10 cellular contexts compared by ENCODE assay signal in the genomic region with DNA sequence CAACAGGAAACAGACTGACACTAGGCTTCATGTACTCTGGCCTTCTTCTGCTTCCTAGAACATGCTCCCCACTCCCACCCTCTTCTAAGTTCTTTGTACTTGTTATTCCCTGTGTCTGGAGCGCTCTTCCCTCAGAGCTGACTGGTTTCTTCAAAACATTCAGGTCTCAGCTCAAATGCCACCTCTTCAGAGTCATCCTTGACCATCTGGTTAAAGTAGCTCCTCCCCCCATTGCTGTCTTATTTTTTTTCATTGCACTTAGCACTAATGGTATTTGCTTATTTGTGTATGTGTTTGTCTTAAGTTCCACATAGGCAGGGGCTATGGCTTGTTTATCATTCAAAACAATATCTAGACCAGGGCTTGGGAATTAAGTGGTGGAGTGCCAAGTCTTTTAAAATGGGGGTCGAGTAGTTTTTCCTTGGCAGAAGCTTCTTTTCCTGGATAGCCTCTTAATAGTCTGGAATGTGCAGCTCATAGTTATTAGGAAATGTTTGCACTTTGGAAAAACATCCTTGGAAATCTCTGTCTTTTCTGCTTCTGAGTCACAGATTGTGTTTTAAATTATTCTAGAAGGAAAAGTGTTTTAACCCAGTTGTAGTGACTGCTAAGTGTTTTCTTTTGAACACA. TPM values are rescaled to one million over a fixed set of nuclear protein-coding genes. Genes with fewer than 3 reads are reported as not detected.
DNase-seq lines count a peak whose midpoint lies in the region; ATAC-seq and TF ChIP-seq lines count a peak whose summit lies in the region.
"Had no signal": no experiment of that assay in that cellular context is flagged by ENCODE, and none has a peak within 500 bp of the region (broad histone marks: within the 10 kb centered on the region; RNA-seq: fewer than 3 reads in every experiment).

No MANE protein-coding gene starts in this region.

- H3K4me2 ChIP-seq in neuronal stem cell (ENCODE audit: insufficient read depth, low read length, poor library complexity, severe bottlenecking): no peak overlapping the region

- peaks cover 7% of the 10 kb centered on the region for H3K79me1 ChIP-seq in neuronal stem cell (ENCODE audit: low read depth, low read length)

- H4K91ac ChIP-seq in neuronal stem cell (ENCODE audit: low read depth, low read length, poor library complexity): no peak overlapping the region

- H2AK5ac ChIP-seq in neuronal stem cell (ENCODE audit: low read depth, low read length): no peak overlapping the region

- peaks cover 2 to 7% of the 10 kb centered on the region in 2 donors for H3K4me1 ChIP-seq in neuronal stem cell (ENCODE audit: control insufficient read depth in 2 of 2, insufficient read depth in 1 of 2, low read depth in 1 of 2, low read length in 2 of 2)

- DNase-seq in AG08395 (ENCODE audit: low spot score) (peak; percentile 68), HS-5 (ENCODE audit: low read depth) (peak; percentile 65), chondrocyte (ENCODE audit: low spot score) (no peak), mesothelial cell of epicardium (ENCODE audit: low spot score in 2 of 2, unreplicated experiment in 2 of 2) (no peak), SW480 (ENCODE audit: low spot score) (no peak), neuronal stem cell (ENCODE audit: low spot score) (no peak), caudate nucleus (lab: John Stamatoyannopoulos, UW) (no peak)
- DNase-seq: NK-92 treated with Interleukin-12 subunit alpha and Interleukin-12 subunit beta, amount 100 ng/mL, for 24 hours; nucleus accumbens had no signal

- H3K27ac ChIP-seq in neuronal stem cell (replicated peaks; ENCODE audit: low read length) (no peak overlapping the region), caudate nucleus (ENCODE audit: low read depth, low read length) (no peak overlapping the region)

- H2BK15ac ChIP-seq in neuronal stem cell (ENCODE audit: low read length): no peak overlapping the region

- H3K27me3 Mint-ChIP-seq in chondrocyte (ENCODE audit: low read depth): no peaks in the 10 kb centered on the region
- no peaks in the 10 kb centered on the region for H3K27me3 Mint-ChIP-seq in mesothelial cell of epicardium (ENCODE audit: low read depth)

- H3K27me3 ChIP-seq in neuronal stem cell (ENCODE audit: control insufficient read depth in 3 of 3, insufficient read depth in 3 of 3, low read depth in 1 of 3, low read length in 3 of 3): no peaks in the 10 kb centered on the region

- H3K4me1 Mint-ChIP-seq in chondrocyte (ENCODE audit: low read depth): peaks cover 45% of the 10 kb centered on the region
- H3K4me1 Mint-ChIP-seq in mesothelial cell of epicardium: peaks cover 25% of the 10 kb centered on the region

- no peak overlapping the region for H3K14ac ChIP-seq in neuronal stem cell (ENCODE audit: low read length)

- no peak overlapping the region for H3K9ac ChIP-seq in neuronal stem cell (ENCODE audit: low read depth, low read length, poor library complexity)

- no peak overlapping the region for H2AFZ ChIP-seq in neuronal stem cell (ENCODE audit: low read length)

- no CpG with 5 or more reads among the region's 2 CpGs for WGBS in neuronal stem cell (ENCODE audit: extremely low coverage in 2 of 2, insufficient read length in 2 of 2, insufficient replicate concordance in 1 of 2), 2 donors

- TF ChIP-seq CTCF in chondrocyte (IDR thresholded peaks at IDR 0.05) (no peak), mesothelial cell of epicardium (IDR thresholded peaks at IDR 0.05; ENCODE audit: unreplicated experiment) (no peak)

- no peak for ATAC-seq in GM21825 (IDR thresholded peaks at IDR 0.05; ENCODE audit: unreplicated experiment)

- no peaks in the 10 kb centered on the region for H3K9me3 ChIP-seq in neuronal stem cell (replicated peaks in 1 of 2; ENCODE audit: control insufficient read depth in 2 of 2, insufficient read depth in 1 of 2, low read depth in 1 of 2, low read length in 2 of 2)

- no peak overlapping the region for H3K4ac ChIP-seq in neuronal stem cell (ENCODE audit: low read length)

- H4K8ac ChIP-seq in neuronal stem cell (ENCODE audit: low read depth, low read length): no peak overlapping the region

- H3K23ac ChIP-seq in neuronal stem cell (ENCODE audit: low read depth, low read length, poor library complexity): no peak overlapping the region

- no peak overlapping the region for H3K4me3 Mint-ChIP-seq in chondrocyte (ENCODE audit: unreplicated experiment)
- H3K4me3 Mint-ChIP-seq in mesothelial cell of epicardium: no peak overlapping the region

- H3K36me3 ChIP-seq in neuronal stem cell (replicated peaks in 1 of 2; ENCODE audit: control insufficient read depth in 2 of 2, insufficient read depth in 2 of 2, low read length in 2 of 2): peaks cover 0 to 11% of the 10 kb centered on the region in 2 donors

- no peak overlapping the region for H2BK5ac ChIP-seq in neuronal stem cell (ENCODE audit: low read length)

- H3K18ac ChIP-seq in neuronal stem cell (ENCODE audit: low read length): no peak overlapping the region

- no peak overlapping the region for H3K4me3 ChIP-seq in neuronal stem cell (ENCODE audit: low read length in 2 of 2)

- H3K36me3 Mint-ChIP-seq in chondrocyte (ENCODE audit: low read depth) (peaks cover 3% of the 10 kb centered on the region), mesothelial cell of epicardium (peaks cover 6% of the 10 kb centered on the region)

- H3K9me3 Mint-ChIP-seq in chondrocyte (ENCODE audit: low read depth): no peaks in the 10 kb centered on the region
- no peaks in the 10 kb centered on the region for H3K9me3 Mint-ChIP-seq in mesothelial cell of epicardium

- H2BK12ac ChIP-seq in neuronal stem cell (ENCODE audit: low read length): no peak overlapping the region

- H3K27ac Mint-ChIP-seq in chondrocyte (ENCODE audit: unreplicated experiment) (peak overlapping the region; percentile 79), mesothelial cell of epicardium (peak overlapping the region; percentile 71)

- H2BK120ac ChIP-seq in neuronal stem cell (ENCODE audit: low read depth, low read length): no peak overlapping the region

RNA-seq across cellular contexts. Expression of a gene that starts 60.0 kb away (rescaled TPM):
- total RNA-seq in chondrocyte (29.2 to 37.4 TPM (median 35.2 TPM) in 3 replicates), mesothelial cell of epicardium (28.4 to 29.9 TPM (median 28.6 TPM) in 3 replicates)
- polyA plus RNA-seq in neuronal stem cell (2013, experiment 1 of 2): 55.4 TPM
- 58.2 TPM for polyA plus RNA-seq in neuronal stem cell (2013, experiment 2 of 2)

Comparison
In these comparisons a context has a peak if more than half of its experiments do, and no peak if none do; other contexts are left out.
1. DNase-seq: peak in AG08395 (single experiment) and HS-5 (single experiment); none in chondrocyte (single experiment), mesothelial cell of epicardium (0 of 2), SW480 (single experiment), neuronal stem cell (single experiment) and caudate nucleus (0 of 61).